14 cellular contexts compared by ENCODE assay signal in the genomic region with DNA sequence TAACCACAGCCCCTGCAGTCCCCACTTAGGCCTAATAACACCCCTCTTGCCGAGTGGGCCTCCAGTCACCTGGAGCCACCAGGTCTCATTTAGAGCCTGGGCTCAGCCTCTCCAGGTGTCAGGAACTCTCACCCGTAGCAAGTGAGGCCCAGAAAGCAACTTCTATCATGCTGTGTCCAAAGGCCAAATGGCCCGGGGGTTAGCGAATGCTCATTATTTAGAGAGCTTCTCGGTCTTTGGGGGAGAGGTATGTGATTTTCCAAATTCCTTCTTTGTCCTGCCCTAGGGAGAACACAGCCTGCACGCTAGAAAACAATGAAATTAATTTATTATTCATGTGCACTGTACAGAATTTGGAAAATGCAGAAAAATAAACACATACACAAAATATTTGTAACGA.
"Had no signal": no experiment of that assay in that cellular context is flagged by ENCODE, and none has a peak within 500 bp of the region (broad histone marks: within the 10 kb centered on the region; RNA-seq: fewer than 3 reads in every experiment).

No MANE protein-coding gene starts in this region.

- H3K27ac Mint-ChIP-seq: endodermal cell, memory B cell, naive B cell, type B pancreatic cell had no signal

- H3K4me3 Mint-ChIP-seq: endodermal cell, memory B cell, naive B cell, nephron, type B pancreatic cell had no signal

- H3K9me3 Mint-ChIP-seq: endodermal cell, nephron, type B pancreatic cell had no signal

- DNase-seq: effector CD4-positive, alpha-beta T cell; endodermal cell; erythroblast; heart right ventricle; hypothalamus; left lung; lower lobe of right lung; naive B cell; psoas muscle; sigmoid colon; stimulated activated naive CD4-positive, alpha-beta T cell had no signal

- H3K27me3 Mint-ChIP-seq: memory B cell, naive B cell had no signal

- H3K36me3 Mint-ChIP-seq: memory B cell, naive B cell, type B pancreatic cell had no signal

- H3K4me1 Mint-ChIP-seq: memory B cell, naive B cell had no signal
